In the genomic region with DNA sequence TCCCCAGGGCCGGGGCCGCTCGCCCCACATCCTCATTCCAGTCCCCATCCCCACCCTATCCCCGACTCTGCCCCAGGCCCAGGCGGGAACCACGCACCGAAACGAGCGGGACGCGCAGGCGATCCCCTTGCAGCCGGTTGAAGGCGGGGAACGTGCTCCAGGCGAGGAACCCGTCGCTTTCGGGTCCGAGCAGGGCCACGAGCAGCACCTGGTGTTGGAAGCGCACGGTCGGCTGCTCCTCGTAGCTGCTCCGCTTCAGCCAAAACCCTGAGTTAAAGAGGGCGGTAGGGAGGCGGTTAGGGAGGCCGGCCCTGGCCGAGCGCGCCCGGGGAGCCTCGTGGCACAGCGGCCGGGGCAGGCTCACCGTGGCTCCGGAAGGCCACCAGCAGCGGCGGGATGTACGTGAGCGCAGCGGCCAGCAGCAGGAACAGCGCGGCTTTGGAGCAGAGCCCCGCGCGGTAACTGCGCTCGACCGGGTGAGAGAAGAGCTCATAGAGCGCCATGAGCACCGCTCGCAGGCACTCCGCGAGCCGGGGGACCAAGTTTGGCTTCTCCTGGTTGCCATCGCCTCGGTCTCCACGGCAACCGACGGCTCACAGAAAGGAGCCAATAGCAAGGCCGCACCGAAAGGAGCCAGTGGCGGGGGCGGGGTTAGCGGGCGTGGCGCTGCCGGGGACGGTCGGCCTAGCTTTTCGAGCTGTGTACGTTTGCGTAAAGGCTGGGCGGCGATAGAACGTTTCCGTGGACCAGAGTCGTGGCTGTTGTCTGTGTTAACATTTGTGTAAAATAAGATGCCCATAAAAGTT, we compare ENCODE assay signal across 8 cellular contexts. TPM values are rescaled to one million over a fixed set of nuclear protein-coding genes. Genes with fewer than 3 reads are reported as not detected.
DNase-seq lines count a peak whose midpoint lies in the region; ATAC-seq and TF ChIP-seq lines count a peak whose summit lies in the region.

A gene with protein sequence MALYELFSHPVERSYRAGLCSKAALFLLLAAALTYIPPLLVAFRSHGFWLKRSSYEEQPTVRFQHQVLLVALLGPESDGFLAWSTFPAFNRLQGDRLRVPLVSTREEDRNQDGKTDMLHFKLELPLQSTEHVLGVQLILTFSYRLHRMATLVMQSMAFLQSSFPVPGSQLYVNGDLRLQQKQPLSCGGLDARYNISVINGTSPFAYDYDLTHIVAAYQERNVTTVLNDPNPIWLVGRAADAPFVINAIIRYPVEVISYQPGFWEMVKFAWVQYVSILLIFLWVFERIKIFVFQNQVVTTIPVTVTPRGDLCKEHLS (minus strand): TSS at position 546 of the 806 bp plus-strand sequence. CDS start 43 bp downstream, at position 503.

- H3K27ac ChIP-seq in upper lobe of right lung: peak within 1 kb of the TSS; percentile 74

- ATAC-seq in HG02623 (IDR thresholded peaks at IDR 0.05; ENCODE audit: unreplicated experiment) (peak; percentile 96), left cardiac atrium (peak; percentile 97), upper lobe of right lung (peak; percentile 99)

- peak within 1 kb of the TSS; percentile 75 for H3K4me3 ChIP-seq in upper lobe of right lung

- no peaks in the 10 kb centered on the region for H3K27me3 ChIP-seq in upper lobe of right lung

- TF ChIP-seq CTCF in GM12874 (IDR thresholded peaks at IDR 0.05; ENCODE audit: insufficient read depth, low read depth, low read length) (0 out of 2 replicates have a peak, but pooled peaks have one; percentile 21), upper lobe of right lung (IDR thresholded peaks at IDR 0.05) (no peak)

- DNase-seq in NCI-H1105 (lab: John Stamatoyannopoulos, UW): peak; percentile 89
- DNase-seq in T follicular helper cell (ENCODE audit: low read depth): peak; percentile 97
- peak; percentile 87 for DNase-seq in amniotic epithelial cell (ENCODE audit: low read depth)
- DNase-seq in left cardiac atrium: peak; percentile 99
- peak; percentile 99 for DNase-seq in posterior vena cava (ENCODE audit: low spot score)
- DNase-seq in upper lobe of right lung: peak; percentile 99

- no peaks in the 10 kb centered on the region for H3K9me3 ChIP-seq in upper lobe of right lung

- peaks cover 11% of the 10 kb centered on the region for H3K4me1 ChIP-seq in upper lobe of right lung

- H3K36me3 ChIP-seq in upper lobe of right lung: no peaks in the 10 kb centered on the region

- intact Hi-C loops in left cardiac atrium (cut with DNase I) (loop anchor here in 1 of 2 donors (2.0 kb wide), 1 partner anchor 67 kb away; a partner anchor contains a TSS), posterior vena cava (cut with DNase I) (no loop called here), upper lobe of right lung (cut with DNase I) (no loop called here)

RNA-seq across cellular contexts. Expression of the gene that starts here (rescaled TPM):
- total RNA-seq in left cardiac atrium (1 to 10 TPM; 5.6 to 7.3 TPM), posterior vena cava (1 to 10 TPM; 6.8 to 9.4 TPM), upper lobe of right lung (4.5 TPM)

Comparison
In these comparisons a context has a peak if more than half of its experiments do, and no peak if none do; other contexts are left out.
1. Peak in every context shown above with its lines: DNase-seq, ATAC-seq, H3K4me3 ChIP-seq and H3K27ac ChIP-seq.